In genomic region chr3:142211034-142211433, GRCh38 we compare ENCODE assay signal across 11 cellular contexts. TPM values are rescaled to one million over a fixed set of nuclear protein-coding genes. Genes with fewer than 3 reads are reported as not detected.
DNase-seq lines count a peak whose midpoint lies in the region; ATAC-seq and TF ChIP-seq lines count a peak whose summit lies in the region.
"Had no signal": no experiment of that assay in that cellular context is flagged by ENCODE, and none has a peak within 500 bp of the region (broad histone marks: within the 10 kb centered on the region; RNA-seq: fewer than 3 reads in every experiment).

No MANE protein-coding gene starts in this region.

- no peaks in the 10 kb centered on the region for H3K9me3 ChIP-seq in osteoblast (ENCODE audit: low read depth, low read length)

- no peak for ATAC-seq in GM21717 (IDR thresholded peaks at IDR 0.05; ENCODE audit: unreplicated experiment)
- no peak for ATAC-seq in HG02571 (IDR thresholded peaks at IDR 0.05; ENCODE audit: unreplicated experiment)

- no peak overlapping the region for H2AFZ ChIP-seq in osteoblast (ENCODE audit: low read length)

- peaks cover 2% of the 10 kb centered on the region for H3K79me2 ChIP-seq in osteoblast (ENCODE audit: insufficient read depth, low read length)

- H3K4me2 ChIP-seq in osteoblast (ENCODE audit: insufficient read depth, low read length): no peak overlapping the region

- peaks cover 28% of the 10 kb centered on the region for H3K4me1 ChIP-seq in osteoblast (ENCODE audit: insufficient read depth, low read length)

- TF ChIP-seq CTCF in NB4 (IDR thresholded peaks at IDR 0.05; ENCODE audit: low read depth, low read length) (no peak), cardiac fibroblast (IDR thresholded peaks at IDR 0.05; ENCODE audit: low read depth, low read length) (peak; percentile 18), osteoblast (IDR thresholded peaks at IDR 0.05; ENCODE audit: extremely low read depth, low read depth, low read length) (no peak)

- H4K20me1 ChIP-seq in osteoblast (ENCODE audit: insufficient read depth, low read length): no peaks in the 10 kb centered on the region

- H3K36me3 ChIP-seq in osteoblast (ENCODE audit: insufficient read depth, low read length): peaks cover 15% of the 10 kb centered on the region

- TF ChIP-seq POLR2A in NB4 (IDR thresholded peaks at IDR 0.05; ENCODE audit: extremely low read depth, insufficient read length): no peak

- H3K27ac ChIP-seq in osteoblast (ENCODE audit: low read depth, low read length): peak overlapping the region; percentile 83
- H3K27ac ChIP-seq: 22Rv1, neutrophil had no signal

- H3K4me3 ChIP-seq in NB4 (ENCODE audit: low read depth, low read length) (no peak overlapping the region), cardiac fibroblast (replicated peaks in 1 of 2; ENCODE audit: low read depth in 2 of 2, low read length in 2 of 2) (no peak overlapping the region), osteoblast (ENCODE audit: insufficient read depth, low read length) (no peak overlapping the region)

- peak; percentile 58 for DNase-seq in DMS 273 (lab: John Stamatoyannopoulos, UW; ENCODE audit: unreplicated experiment)
- DNase-seq in DMS 273 treated with DMSO at 0.1 percent for 48 hours (lab: John Stamatoyannopoulos, UW): no peak
- peak; percentile 29 for DNase-seq in NB4 (ENCODE audit: low read depth)
- DNase-seq in cardiac fibroblast (ENCODE audit: low read depth in 2 of 2): peak in 1 of 2 donors; percentile 50
- DNase-seq in osteoblast (ENCODE audit: insufficient read length, low spot score, missing footprints): no peak
- no peak for DNase-seq in COLO829 (ENCODE audit: low spot score)
- DNase-seq: central memory CD4-positive, alpha-beta T cell had no signal

- H3K27me3 ChIP-seq in osteoblast (ENCODE audit: insufficient read depth, low read length): no peaks in the 10 kb centered on the region
- H3K27me3 ChIP-seq: neutrophil had no signal

RNA-seq across cellular contexts. Expression of gene GK5, which starts 14.4 kb away (rescaled TPM):
- 31.5 and 32.2 TPM in 2 replicates for total RNA-seq in osteoblast

Comparison
In these comparisons a context has a peak if more than half of its experiments do, and no peak if none do; other contexts are left out.
1. DNase-seq: peak in DMS 273 (single experiment) and NB4 (single experiment); none in DMS 273 treated with DMSO at 0.1 percent for 48 hours (single experiment), osteoblast (single experiment) and COLO829 (single experiment).